Comparison of ENCODE assay signal across 20 cellular contexts in genomic region chr16:8682551-8683259, GRCh38.
"Had no signal": no experiment of that assay in that cellular context is flagged by ENCODE, and none has a peak within 500 bp of the region (broad histone marks: within the 10 kb centered on the region; RNA-seq: fewer than 3 reads in every experiment).

No MANE protein-coding gene starts in this region.

- H3K36me3 ChIP-seq: ovary, suprapubic skin, transverse colon, vagina had no signal

- H3K4me3 ChIP-seq: dorsolateral prefrontal cortex, lung, ovary, psoas muscle, suprapubic skin, transverse colon, vagina had no signal

- H3K27me3 ChIP-seq: dorsolateral prefrontal cortex, ovary, suprapubic skin, transverse colon, vagina had no signal

- H3K27ac ChIP-seq: dorsolateral prefrontal cortex, ovary, psoas muscle, suprapubic skin, transverse colon, vagina had no signal

- H3K4me1 ChIP-seq: vagina had no signal

- ATAC-seq: natural killer cell; psoas muscle; right cardiac atrium; stimulated activated naive CD8-positive, alpha-beta T cell treated with anti-CD3 and anti-CD28 coated beads, Interleukin-15, amount 100 ng/mL, for 72 hours had no signal

- H3K9me3 ChIP-seq: ovary, psoas muscle, suprapubic skin, transverse colon, vagina had no signal

- DNase-seq: dorsolateral prefrontal cortex; effector CD4-positive, alpha-beta T cell; head of caudate nucleus; natural killer cell; occipital lobe; ovary; posterior cingulate gyrus; psoas muscle; right cardiac atrium; small intestine; stimulated activated CD4-positive, alpha-beta T cell treated with anti-CD3 and anti-CD28 coated beads, Interleukin-12 subunit alpha, Interleukin-12 subunit beta, amount 100 ng/mL, for 4 hours; stimulated activated CD4-positive, alpha-beta T cell treated with anti-CD3 and anti-CD28 coated beads, Interleukin-1b, Interleukin-23, amount 100 ng/mL, for 48 hours; stimulated activated CD4-positive, alpha-beta T cell treated with anti-CD3 and anti-CD28 coated beads, Interleukin-4, amount 100 ng/mL, for 1 hour; stimulated activated CD8-positive, alpha-beta memory T cell treated with anti-CD3 and anti-CD28 coated beads, Interleukin-4, amount 100 ng/mL, for 48 hours; stimulated activated naive CD4-positive, alpha-beta T cell; stimulated activated naive CD8-positive, alpha-beta T cell treated with anti-CD3 and anti-CD28 coated beads, Interleukin-15, amount 100 ng/mL, for 72 hours; transverse colon had no signal
